ENCODE assay signal across 11 cellular contexts in the genomic region with DNA sequence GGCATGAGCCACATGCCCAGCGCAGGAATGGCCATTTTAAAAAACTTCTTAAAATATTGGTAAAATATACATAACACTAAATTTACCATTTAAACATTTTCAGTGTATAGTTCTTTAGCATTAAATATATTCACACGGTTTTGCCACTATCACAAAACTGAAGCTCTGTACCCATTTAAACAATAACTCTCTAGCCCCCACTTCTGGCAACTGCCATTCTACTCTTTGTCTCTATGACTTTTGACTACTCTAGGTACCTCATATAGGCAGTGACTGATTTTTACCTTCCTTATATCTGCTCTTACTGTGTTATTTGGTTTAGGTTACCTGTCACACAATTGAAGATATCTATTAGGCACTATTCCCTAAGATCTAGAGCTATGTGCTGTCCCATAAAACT. TPM values are rescaled to one million over a fixed set of nuclear protein-coding genes. Genes with fewer than 3 reads are reported as not detected.
DNase-seq lines count a peak whose midpoint lies in the region; TF ChIP-seq lines count a peak whose summit lies in the region.
"Had no signal": no experiment of that assay in that cellular context is flagged by ENCODE, and none has a peak within 500 bp of the region (broad histone marks: within the 10 kb centered on the region; RNA-seq: fewer than 3 reads in every experiment).

No MANE protein-coding gene starts in this region.

- TF ChIP-seq POLR2A in erythroblast (IDR thresholded peaks at IDR 0.05; ENCODE audit: low read length), result no peak
- no peak for TF ChIP-seq POLR2A in esophagus muscularis mucosa (IDR thresholded peaks at IDR 0.05; ENCODE audit: low read depth)
- TF ChIP-seq POLR2A in testis (IDR thresholded peaks at IDR 0.05), result no peak

- H3K79me2 ChIP-seq in OCI-LY3 (ENCODE audit: low read length), result no peaks in the 10 kb centered on the region

- in situ Hi-C loops in GM13977 (cut with MboI; ENCODE audit: low pct_unique_long_range_greater_than_20kb, low sequenced_read_pairs, unreplicated experiment), result no loop called here

- H3K4me3 ChIP-seq in AG10803 (ENCODE audit: low read length) (no peak overlapping the region), OCI-LY3 (ENCODE audit: low read length) (no peak overlapping the region), esophagus muscularis mucosa (no peak overlapping the region), testis (no peak overlapping the region)
- H3K4me3 ChIP-seq: stomach had no signal

- H3K9ac ChIP-seq in OCI-LY3 (ENCODE audit: low read length), result no peak overlapping the region
- H3K9ac ChIP-seq: KMS-11 had no signal

- no peak overlapping the region for H3K27ac ChIP-seq in OCI-LY3 (ENCODE audit: low read length)
- H3K27ac ChIP-seq in esophagus muscularis mucosa (replicated peaks in 1 of 4), result no peak overlapping the region
- H3K27ac ChIP-seq in testis, result no peak overlapping the region
- H3K27ac ChIP-seq: KMS-11, stomach had no signal

- no peak overlapping the region for H3K4me2 ChIP-seq in OCI-LY3 (ENCODE audit: low read length)
- H3K4me2 ChIP-seq: KMS-11 had no signal

- 74% methylated on average over 2 of the region's 2 CpGs for WGBS in esophagus muscularis mucosa
- 76 to 78% methylated on average over 2 of the region's 2 CpGs for WGBS in testis, 2 donors

- peak; percentile 37 for TF ChIP-seq CTCF in AG10803 (conservative IDR thresholded peaks at IDR 0.05; ENCODE audit: low read length)
- peak; percentile 28 for TF ChIP-seq CTCF in GM13977 (IDR thresholded peaks at IDR 0.05; ENCODE audit: extremely low read depth, insufficient read depth, missing control alignments)
- peak; percentile 71 for TF ChIP-seq CTCF in OCI-LY3 (IDR thresholded peaks at IDR 0.05; ENCODE audit: low read depth, low read length)
- no peak for TF ChIP-seq CTCF in esophagus muscularis mucosa (IDR thresholded peaks at IDR 0.05)
- no peak for TF ChIP-seq CTCF in testis (IDR thresholded peaks at IDR 0.05)

- TF ChIP-seq EP300 in esophagus muscularis mucosa (IDR thresholded peaks at IDR 0.05), result no peak

- no peaks in the 10 kb centered on the region for H3K36me3 ChIP-seq in OCI-LY3 (replicated peaks; ENCODE audit: low read depth, low read length)
- H3K36me3 ChIP-seq in esophagus muscularis mucosa, result no peaks in the 10 kb centered on the region
- H3K36me3 ChIP-seq in testis (ENCODE audit: low read depth, missing control alignments), result no peaks in the 10 kb centered on the region
- H3K36me3 ChIP-seq: stomach had no signal

- H3K4me1 ChIP-seq in OCI-LY3 (ENCODE audit: low read length), result peaks cover 34% of the 10 kb centered on the region
- peaks cover 15 to 23% (median 21%) of the 10 kb centered on the region in 4 donors for H3K4me1 ChIP-seq in esophagus muscularis mucosa
- no peaks in the 10 kb centered on the region for H3K4me1 ChIP-seq in testis

- no peaks in the 10 kb centered on the region for H3K9me3 ChIP-seq in OCI-LY3 (ENCODE audit: insufficient read depth, low read length)
- H3K9me3 ChIP-seq in esophagus muscularis mucosa, result no peaks in the 10 kb centered on the region
- no peaks in the 10 kb centered on the region for H3K9me3 ChIP-seq in testis
- H3K9me3 ChIP-seq: stomach had no signal

- intact Hi-C loops in esophagus muscularis mucosa (cut with DNase I) (loop anchor here (5.0 kb wide), 1 partner anchor 66 kb away; a partner anchor contains a TSS), testis (cut with DNase I; ENCODE audit: low total_unique reads) (no loop called here)

- H4K20me1 ChIP-seq in OCI-LY3 (ENCODE audit: insufficient read depth, low read length), result no peaks in the 10 kb centered on the region

- H2AFZ ChIP-seq in OCI-LY3 (ENCODE audit: low read depth, low read length), result no peak overlapping the region

- H3K27me3 ChIP-seq in OCI-LY3 (ENCODE audit: low read depth, low read length) (no peaks in the 10 kb centered on the region), esophagus muscularis mucosa (no peaks in the 10 kb centered on the region), testis (no peaks in the 10 kb centered on the region)
- H3K27me3 ChIP-seq: stomach had no signal

- no peak for DNase-seq in AG10803 (ENCODE audit: low read depth)
- DNase-seq in GM13977 (ENCODE audit: low spot score), result no peak
- peak; percentile 14 to 20 for DNase-seq in erythroblast (lab: John Stamatoyannopoulos, UW)
- no peak for DNase-seq in germinal center (ENCODE audit: low spot score)
- no peak for DNase-seq in esophagus muscularis mucosa (ENCODE audit: extremely low spot score)
- DNase-seq in activated CD4-positive, CD25-positive, alpha-beta regulatory T cell (lab: John Stamatoyannopoulos, UW), result no peak
- DNase-seq in testis, result no peak
- DNase-seq: stimulated activated CD4-positive, alpha-beta T cell treated with anti-CD3 and anti-CD28 coated beads, Interleukin-1b, Interleukin-23, amount 100 ng/mL, for 48 hours; stomach had no signal

RNA-seq across cellular contexts. Expression of a gene that starts 2.3 kb away (rescaled TPM):
- total RNA-seq in esophagus muscularis mucosa (10 to 100 TPM in 1 of 4 donors, 1 to 10 TPM in 3; 4.0 to 10.3 (median 7.7) TPM), testis (10 to 100 TPM; 11.0 TPM)
- polyA plus RNA-seq in testis (ENCODE audit: insufficient read depth, low read depth, low replicate concordance), result 7.7 TPM

Comparison
In these comparisons a context has a peak if more than half of its experiments do, and no peak if none do; other contexts are left out.
1. DNase-seq: peak in erythroblast (2 of 2); none in AG10803 (single experiment), GM13977 (single experiment), germinal center (single experiment), esophagus muscularis mucosa (single experiment), activated CD4-positive, CD25-positive, alpha-beta regulatory T cell (0 of 4) and testis (single experiment).
2. CTCF ChIP-seq: peak in AG10803 (single experiment), GM13977 (single experiment) and OCI-LY3 (single experiment); none in esophagus muscularis mucosa (0 of 3) and testis (0 of 3).